8 cellular contexts compared by ENCODE assay signal in genomic region chrX:139204576-139204902, GRCh38.
DNase-seq lines count a peak whose midpoint lies in the region; ATAC-seq and TF ChIP-seq lines count a peak whose summit lies in the region.

No MANE protein-coding gene starts in this region.

- H3K9me3 Mint-ChIP-seq in IgD-negative memory B cell (peaks cover 0 to 1% (median 0%) of the 10 kb centered on the region in 3 donors), neural crest cell (peaks cover 2% of the 10 kb centered on the region)

- H3K4me1 Mint-ChIP-seq in IgD-negative memory B cell: peaks cover 0 to 4% (median 2%) of the 10 kb centered on the region in 3 donors
- H3K4me1 Mint-ChIP-seq in neural crest cell: peaks cover 45% of the 10 kb centered on the region

- H3K36me3 Mint-ChIP-seq in IgD-negative memory B cell (no peaks in the 10 kb centered on the region), neural crest cell (ENCODE audit: low read depth) (peaks cover under 1% of the 10 kb centered on the region)

- H3K27me3 Mint-ChIP-seq in IgD-negative memory B cell: peaks cover 17% of the 10 kb centered on the region
- peaks cover 27% of the 10 kb centered on the region for H3K27me3 Mint-ChIP-seq in neural crest cell (ENCODE audit: low read depth)

- H3K27ac Mint-ChIP-seq in IgD-negative memory B cell: no peak overlapping the region
- H3K27ac Mint-ChIP-seq in neural crest cell (ENCODE audit: unreplicated experiment): peak overlapping the region; percentile 98

- TF ChIP-seq CTCF in AG09309 (IDR thresholded peaks at IDR 0.05; ENCODE audit: control insufficient read depth, insufficient read depth, low read depth, low read length, missing control alignments) (no peak), epithelial cell of proximal tubule (conservative IDR thresholded peaks at IDR 0.05; ENCODE audit: low read depth, low read length) (no peak), neural crest cell (conservative IDR thresholded peaks at IDR 0.05) (no peak)

- DNase-seq in AG09309 (ENCODE audit: low read depth) (no peak), epithelial cell of proximal tubule (ENCODE audit: low read depth) (no peak), neural crest cell (ENCODE audit: low read depth, low spot score) (peak; percentile 16), HT-29 (ENCODE audit: low spot score) (no peak), GM19238 (ENCODE audit: insufficient read length, low spot score) (no peak), NCI-H187 treated with DMSO at 0.1 percent for 48 hours (lab: John Stamatoyannopoulos, UW) (no peak)

- H3K4me3 Mint-ChIP-seq in IgD-negative memory B cell (peak overlapping the region in 3 of 4 donors; percentile 67 to 87 (median 83)), neural crest cell (peak overlapping the region; percentile 99)

- no peak for ATAC-seq in GM18873 (IDR thresholded peaks at IDR 0.05; ENCODE audit: low FRiP score, unreplicated experiment)

- H3K4me3 ChIP-seq in AG09309 (ENCODE audit: control insufficient read depth, low read depth, low read length) (peak overlapping the region; percentile 28), epithelial cell of proximal tubule (ENCODE audit: low read depth, low read length) (peak overlapping the region; percentile 57)
